Comparison of ENCODE assay signal across 8 cellular contexts in the genomic region with DNA sequence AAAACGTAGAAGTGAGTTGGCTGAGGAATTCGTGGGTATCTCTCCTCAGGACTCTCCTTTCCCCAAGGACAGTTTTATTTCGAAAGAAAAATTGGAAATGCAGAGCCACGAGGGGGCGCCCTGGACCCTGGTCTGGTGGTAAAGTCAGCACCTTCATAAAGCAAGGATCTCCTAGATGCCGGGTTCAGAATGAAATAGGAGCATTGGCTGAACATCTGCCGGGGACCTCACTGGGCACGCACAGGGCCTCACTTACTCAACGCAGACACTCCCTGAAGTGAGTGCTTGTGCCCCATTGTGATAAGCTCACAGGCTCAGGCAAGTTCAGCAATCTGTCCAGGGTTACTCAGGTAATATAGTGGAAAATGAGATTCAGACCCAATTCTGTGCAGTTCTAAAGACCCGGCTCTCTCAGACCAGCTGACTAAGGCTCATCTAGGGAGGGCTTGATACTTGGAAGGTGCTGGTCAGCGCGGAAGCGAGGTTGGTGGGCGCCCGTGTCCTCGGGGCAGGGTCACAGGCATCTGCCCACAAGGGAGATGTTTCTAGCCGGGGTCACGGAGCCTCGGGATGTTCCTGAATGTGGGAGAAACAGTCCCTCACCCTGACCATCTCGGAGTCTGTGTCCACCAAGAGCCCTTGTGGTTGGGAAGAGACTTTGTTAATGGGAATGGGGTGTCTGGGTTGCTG. TPM values are rescaled to one million over a fixed set of nuclear protein-coding genes. Genes with fewer than 3 reads are reported as not detected.
DNase-seq lines count a peak whose midpoint lies in the region; ATAC-seq and TF ChIP-seq lines count a peak whose summit lies in the region.

No MANE protein-coding gene starts in this region.

- in situ Hi-C loops in brain microvascular endothelial cell (cut with HindIII; ENCODE audit: low pct_ligation_motif_present, low sequenced_read_pairs) = no loop called here

- H3K36me3 ChIP-seq in brain microvascular endothelial cell (replicated peaks) (no peaks in the 10 kb centered on the region), left lung (no peaks in the 10 kb centered on the region)

- peak; percentile 37 for ATAC-seq in left lung
- no peak for ATAC-seq in HG02642 (IDR thresholded peaks at IDR 0.05; ENCODE audit: poor library complexity, unreplicated experiment)

- no peak overlapping the region for H3K4me3 ChIP-seq in brain microvascular endothelial cell (ENCODE audit: low read depth, low read length)
- H3K4me3 ChIP-seq in left lung = no peak overlapping the region

- H3K27me3 ChIP-seq in brain microvascular endothelial cell (replicated peaks) = peaks cover 36% of the 10 kb centered on the region
- H3K27me3 ChIP-seq in left lung = peaks cover 14 to 53% of the 10 kb centered on the region in 2 donors

- intact Hi-C loops in left lung (cut with DNase I) = loop anchor here in 1 of 2 donors (10.0 kb wide), 1 partner anchor 301 kb away; no protein-coding TSS in a partner anchor

- no peaks in the 10 kb centered on the region for H3K4me1 ChIP-seq in left lung

- TF ChIP-seq CTCF in brain microvascular endothelial cell (IDR thresholded peaks at IDR 0.05; ENCODE audit: low read depth, low read length, missing control alignments) = peak; percentile 87
- peak; percentile 34 to 51 for TF ChIP-seq CTCF in left lung (IDR thresholded peaks at IDR 0.05)

- H3K9me3 ChIP-seq in left lung = no peaks in the 10 kb centered on the region

- H3K27ac ChIP-seq in brain microvascular endothelial cell (no peak overlapping the region), left lung (no peak overlapping the region)

- DNase-seq in activated gamma-delta T cell treated with Interleukin-2 at 50 U/mL for 16 hours (peak; percentile 38), activated gamma-delta T cell (lab: John Stamatoyannopoulos, UW) (no peak), NCI-H1694 (lab: John Stamatoyannopoulos, UW) (peak; percentile 56), T-helper 9 cell (peak; percentile 14), brain microvascular endothelial cell (peak; percentile 66), left lung (peak in 1 of 2 donors; percentile 82)
- DNase-seq in stimulated activated CD8-positive, alpha-beta memory T cell treated with anti-CD3 and anti-CD28 coated beads, Interleukin-15, amount 100 ng/mL, for 1 hour (ENCODE audit: low read depth) = peak; percentile 26

RNA-seq across cellular contexts. Expression of gene ETV3, which starts 55.7 kb away (rescaled TPM):
- total RNA-seq in left lung = 10 to 100 TPM; 23.3 to 26.3 TPM
